ENCODE assay signal across 8 cellular contexts in the genomic region with DNA sequence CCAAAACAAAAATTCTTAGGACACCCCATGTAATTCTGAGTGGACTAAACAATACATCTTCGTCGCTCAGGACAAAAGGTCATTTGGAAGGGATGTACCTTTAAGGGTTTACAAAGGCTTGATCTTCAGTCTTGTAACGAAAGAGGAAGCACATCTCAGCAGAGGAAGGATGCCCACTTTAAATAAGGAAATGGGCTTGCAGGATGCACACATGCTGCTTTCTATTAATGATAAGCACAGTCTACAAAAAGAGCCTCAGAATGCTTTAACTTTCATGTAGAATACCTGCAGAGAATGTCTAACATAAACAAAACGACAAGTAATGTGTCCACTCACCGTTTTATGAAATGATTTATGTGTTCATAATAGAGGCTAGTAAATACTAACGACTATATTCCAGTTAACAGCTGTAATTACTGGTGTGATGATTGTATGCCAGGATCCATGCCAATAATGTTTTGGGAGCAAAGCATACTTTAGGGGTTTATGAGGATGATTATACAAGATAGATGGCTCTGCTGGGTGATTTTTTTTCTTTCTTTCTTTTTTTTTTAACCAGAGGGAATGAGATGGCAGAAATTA.
A peak's percentile ranks its signal among the peaks of the same experiment; 100 is the strongest.
DNase-seq lines count a peak whose midpoint lies in the region; ATAC-seq and TF ChIP-seq lines count a peak whose summit lies in the region.

No MANE protein-coding gene starts in this region.

- no peak overlapping the region for H3K4me3 ChIP-seq in BE2C (ENCODE audit: low read depth, low read length)

- H3K27me3 ChIP-seq in BE2C = no peaks in the 10 kb centered on the region

- H3K4me1 ChIP-seq in BE2C = peaks cover 10% of the 10 kb centered on the region

- H3K36me3 ChIP-seq in BE2C = no peaks in the 10 kb centered on the region

- peak; percentile 13 for DNase-seq in GM10266 (ENCODE audit: extremely low spot score)
- peak; percentile 42 for DNase-seq in NCI-H1436 (lab: John Stamatoyannopoulos, UW)
- no peak for DNase-seq in BE2C
- DNase-seq in NCI-H2196 (lab: John Stamatoyannopoulos, UW; ENCODE audit: unreplicated experiment) = no peak
- no peak for DNase-seq in stimulated activated CD4-positive, alpha-beta T cell treated with anti-CD3 and anti-CD28 coated beads, Interleukin-1b, Interleukin-23, amount 100 ng/mL, for 48 hours

- no peaks in the 10 kb centered on the region for H3K9me3 ChIP-seq in BE2C

- TF ChIP-seq CTCF in GM10266 (IDR thresholded peaks at IDR 0.05; ENCODE audit: control insufficient read depth, insufficient read depth, low read depth, missing control alignments) (no peak), BE2C (IDR thresholded peaks at IDR 0.05; ENCODE audit: low read depth, low read length) (no peak)

- peak; percentile 75 for ATAC-seq in GM21737 (IDR thresholded peaks at IDR 0.05; ENCODE audit: unreplicated experiment)
- ATAC-seq in esophagus mucosa = peak; percentile 28
- no peak for ATAC-seq in HG02840 (IDR thresholded peaks at IDR 0.05; ENCODE audit: low FRiP score, unreplicated experiment)

Comparison
In these comparisons a context has a peak if more than half of its experiments do, and no peak if none do; other contexts are left out.
1. DNase-seq: peak in GM10266 (single experiment) and NCI-H1436 (single experiment); none in BE2C (single experiment), NCI-H2196 (single experiment) and stimulated activated CD4-positive, alpha-beta T cell treated with anti-CD3 and anti-CD28 coated beads, Interleukin-1b, Interleukin-23, amount 100 ng/mL, for 48 hours (single experiment).